ENCODE assay signal across 2 cellular contexts in genomic region chr5:96189028-96189826, GRCh38.
TF ChIP-seq lines count a peak whose summit lies in the region.

No MANE protein-coding gene starts in this region.

TF ChIP-seq in SK-N-SH, 30 proteins besides CTCF, POLR2A, EP300 and RAD21 (continued from another document):
- TF ChIP-seq REST (IDR thresholded peaks at IDR 0.05; ENCODE audit: low read depth, low read length) = no peak
- no peak for TF ChIP-seq USF1 (IDR thresholded peaks at IDR 0.05; ENCODE audit: borderline replicate concordance, low read depth)
- TF ChIP-seq YY1 (IDR thresholded peaks at IDR 0.05; ENCODE audit: low read depth) = no peak
- no peak for TF ChIP-seq ELF1 (IDR thresholded peaks at IDR 0.05)
- no peak for TF ChIP-seq JUND (IDR thresholded peaks at IDR 0.05)
- TF ChIP-seq FOSL2 (IDR thresholded peaks at IDR 0.05; ENCODE audit: borderline replicate concordance, low read depth) = no peak
- no peak for TF ChIP-seq TAF1 (IDR thresholded peaks at IDR 0.05; ENCODE audit: borderline replicate concordance, low read depth, low read length)
- no peak for TF ChIP-seq NFIC (IDR thresholded peaks at IDR 0.05; ENCODE audit: borderline replicate concordance)
- no peak for TF ChIP-seq FOXM1 (IDR thresholded peaks at IDR 0.05; ENCODE audit: low read depth)

TF ChIP-seq in SK-N-SH treated with all-trans-retinoic acid at 6 μM for 48 hours, 23 proteins besides CTCF, POLR2A, EP300 and RAD21 (continued from another document):
- no peak for TF ChIP-seq RARB (CRISPR knock-in tag; IDR thresholded peaks at IDR 0.05)
- no peak for TF ChIP-seq ISL1 (CRISPR knock-in tag; IDR thresholded peaks at IDR 0.05)
- no peak for TF ChIP-seq CSDC2 (CRISPR knock-in tag; IDR thresholded peaks at IDR 0.05)
- no peak for TF ChIP-seq OSR1 (CRISPR knock-in tag; IDR thresholded peaks at IDR 0.05)
- TF ChIP-seq ZFP3 (CRISPR knock-in tag; IDR thresholded peaks at IDR 0.05) = no peak
- TF ChIP-seq ARNTL (CRISPR knock-in tag; IDR thresholded peaks at IDR 0.05; ENCODE audit: borderline replicate concordance, low read depth) = no peak
- no peak for TF ChIP-seq PPARA (CRISPR knock-in tag; IDR thresholded peaks at IDR 0.05; ENCODE audit: borderline replicate concordance)
- no peak for TF ChIP-seq ZNF8 (CRISPR knock-in tag; IDR thresholded peaks at IDR 0.05)
- no peak for TF ChIP-seq ZNF565 (CRISPR knock-in tag; conservative IDR thresholded peaks at IDR 0.05; ENCODE audit: low read depth)
- no peak for TF ChIP-seq CSRNP3 (CRISPR knock-in tag; IDR thresholded peaks at IDR 0.05)
- no peak for TF ChIP-seq TSHZ2 (CRISPR knock-in tag; IDR thresholded peaks at IDR 0.05)
- no peak for TF ChIP-seq ZFP30 (CRISPR knock-in tag; IDR thresholded peaks at IDR 0.05)
- TF ChIP-seq TOX (CRISPR knock-in tag; IDR thresholded peaks at IDR 0.05; ENCODE audit: borderline replicate concordance) = no peak
